In genomic region chr5:154757647-154758406, GRCh38 we compare ENCODE assay signal across 8 cellular contexts. TPM values are rescaled to one million over a fixed set of nuclear protein-coding genes. Genes with fewer than 3 reads are reported as not detected.
DNase-seq lines count a peak whose midpoint lies in the region; ATAC-seq and TF ChIP-seq lines count a peak whose summit lies in the region.

No MANE protein-coding gene starts in this region.

- TF ChIP-seq CTCF in Calu3 (IDR thresholded peaks at IDR 0.05; ENCODE audit: unreplicated experiment): no peak
- no peak for TF ChIP-seq CTCF in gastroesophageal sphincter (IDR thresholded peaks at IDR 0.05)
- TF ChIP-seq CTCF in GM13976 (IDR thresholded peaks at IDR 0.05; ENCODE audit: borderline replicate concordance, control extremely low read depth, extremely low read depth, insufficient read depth, missing control alignments): no peak

- H3K27me3 ChIP-seq in gastroesophageal sphincter (no peaks in the 10 kb centered on the region), skeletal muscle tissue (ENCODE audit: control insufficient read depth in 3 of 3, insufficient read depth in 3 of 3, low read length in 3 of 3) (no peaks in the 10 kb centered on the region)

- peak; percentile 70 for DNase-seq in Calu3
- DNase-seq in NCI-H2107 (lab: John Stamatoyannopoulos, UW): peak; percentile 30
- DNase-seq in activated T-cell treated with anti-CD3 and anti-CD28 coated beads for 48 hours (ENCODE audit: low read depth): peak; percentile 43
- no peak for DNase-seq in ACHN
- no peak for DNase-seq in GM13976 (ENCODE audit: low spot score)

- TF ChIP-seq POLR2A in gastroesophageal sphincter (IDR thresholded peaks at IDR 0.05): no peak

- no peaks in the 10 kb centered on the region for H3K36me3 ChIP-seq in gastroesophageal sphincter
- H3K36me3 ChIP-seq in skeletal muscle tissue (ENCODE audit: control insufficient read depth in 3 of 3, insufficient read depth in 3 of 3, low read length in 3 of 3): no peaks in the 10 kb centered on the region

- no peaks in the 10 kb centered on the region for H3K9me3 Mint-ChIP-seq in Calu3 (ENCODE audit: low read depth, unreplicated experiment)

- H3K9ac ChIP-seq in skeletal muscle tissue (ENCODE audit: low read depth in 1 of 3, low read length in 3 of 3): peak overlapping the region; percentile 57 to 94 (median 75)

- BruUV-seq in Calu3 (replicated peaks; lab: Mats Ljungman, UMichigan): no TSS peak

- 0 to 20% methylated on average over 1 to 2 of the region's 5 CpGs for WGBS in gastroesophageal sphincter (ENCODE audit: low coverage in 1 of 2), 2 donors

- in situ Hi-C loops in ACHN (cut with HindIII; ENCODE audit: low pct_ligation_motif_present, low pct_unique_long_range_greater_than_20kb, low sequenced_read_pairs) (no loop called here), GM13976 (cut with MboI; ENCODE audit: low sequenced_read_pairs, unreplicated experiment) (no loop called here)

- H3K4me1 ChIP-seq in gastroesophageal sphincter: peaks cover 5 to 76% (median 39%) of the 10 kb centered on the region in 3 donors
- peaks cover 52 to 74% (median 55%) of the 10 kb centered on the region in 3 donors for H3K4me1 ChIP-seq in skeletal muscle tissue (ENCODE audit: control insufficient read depth in 3 of 3, insufficient read depth in 3 of 3, low read length in 3 of 3)

- no peaks in the 10 kb centered on the region for H3K27me3 Mint-ChIP-seq in Calu3 (ENCODE audit: unreplicated experiment)

- TF ChIP-seq EP300 in gastroesophageal sphincter (IDR thresholded peaks at IDR 0.05): no peak

- CTCF ChIA-PET in Calu3 (lab: Charles Lee): interaction anchor here (1.0 to 1.5 kb wide), 2 partner anchors 79 to 107 kb away, joined by 6 read pairs; no protein-coding TSS in a partner anchor

- peak overlapping the region; percentile 92 to 95 for H3K4me3 ChIP-seq in gastroesophageal sphincter
- H3K4me3 ChIP-seq in skeletal muscle tissue (ENCODE audit: low read length in 3 of 3): peak overlapping the region; percentile 85 to 92 (median 91)

- no peaks in the 10 kb centered on the region for H3K9me3 ChIP-seq in gastroesophageal sphincter
- H3K9me3 ChIP-seq in skeletal muscle tissue (ENCODE audit: control insufficient read depth in 3 of 3, low read length in 3 of 3): no peaks in the 10 kb centered on the region

- peaks cover 60% of the 10 kb centered on the region for H3K36me3 Mint-ChIP-seq in Calu3 (ENCODE audit: insufficient read depth, unreplicated experiment)

- peaks cover 63% of the 10 kb centered on the region for H3K4me1 Mint-ChIP-seq in Calu3 (ENCODE audit: low read depth, unreplicated experiment)

- no peak for ATAC-seq in gastroesophageal sphincter
- ATAC-seq in HG02763 (IDR thresholded peaks at IDR 0.05; ENCODE audit: unreplicated experiment): no peak

- H3K27ac Mint-ChIP-seq in Calu3 (ENCODE audit: unreplicated experiment): peak overlapping the region; percentile 85

- intact Hi-C loops in Calu3 (cut with micrococcal nuclease; ENCODE audit: unreplicated experiment): loop anchor here (1.0 to 2.0 kb wide), 4 partner anchors 25 to 108 kb away; no protein-coding TSS in a partner anchor

- peak overlapping the region; percentile 80 for H3K4me3 Mint-ChIP-seq in Calu3 (ENCODE audit: low read depth, unreplicated experiment)

- peak overlapping the region; percentile 30 to 100 (median 94) for H3K27ac ChIP-seq in gastroesophageal sphincter
- H3K27ac ChIP-seq in skeletal muscle tissue (ENCODE audit: low read depth, low read length): peak overlapping the region; percentile 14

RNA-seq across cellular contexts. Expression of gene LARP1, which starts 2.6 kb away (rescaled TPM):
- total RNA-seq in Calu3 (2022): 317 and 339 TPM in 2 replicates
- 100 to 1,000 TPM in 1 of 4 donors, 10 to 100 TPM in 3; 64.6 to 118 (median 80.1) TPM for total RNA-seq in gastroesophageal sphincter
- 24.0 TPM for total RNA-seq in skeletal muscle tissue

Comparison
In these comparisons a context has a peak if more than half of its experiments do, and no peak if none do; other contexts are left out.
1. DNase-seq: peak in Calu3 (single experiment), NCI-H2107 (single experiment) and activated T-cell treated with anti-CD3 and anti-CD28 coated beads for 48 hours (single experiment); none in ACHN (single experiment) and GM13976 (single experiment).